In genomic region chr11:113664981-113665710, GRCh38 we compare ENCODE assay signal across 16 cellular contexts. TPM values are rescaled to one million over a fixed set of nuclear protein-coding genes. Genes with fewer than 3 reads are reported as not detected.
DNase-seq lines count a peak whose midpoint lies in the region; ATAC-seq, FAIRE-seq and TF ChIP-seq lines count a peak whose summit lies in the region.
"Had no signal": no experiment of that assay in that cellular context is flagged by ENCODE, and none has a peak within 500 bp of the region (broad histone marks: within the 10 kb centered on the region; RNA-seq: fewer than 3 reads in every experiment).

No MANE protein-coding gene starts in this region.

- H3K27ac ChIP-seq in astrocyte (ENCODE audit: low read depth, low read length), result peak overlapping the region; percentile 91
- H3K27ac ChIP-seq: cardiac muscle cell, gastroesophageal sphincter, testis had no signal

- H3K27me3 ChIP-seq in astrocyte (ENCODE audit: insufficient read depth, low read length), result no peaks in the 10 kb centered on the region
- H3K27me3 ChIP-seq: cardiac muscle cell, gastroesophageal sphincter, testis had no signal

- no peaks in the 10 kb centered on the region for H3K27me3 Mint-ChIP-seq in Calu3 (ENCODE audit: unreplicated experiment)
- H3K27me3 Mint-ChIP-seq in astrocyte (ENCODE audit: low read depth, unreplicated experiment), result no peaks in the 10 kb centered on the region
- H3K27me3 Mint-ChIP-seq in mesothelial cell of epicardium (ENCODE audit: low read depth), result no peaks in the 10 kb centered on the region

- H3K9me3 Mint-ChIP-seq in Calu3 (ENCODE audit: low read depth, unreplicated experiment), result no peaks in the 10 kb centered on the region
- H3K9me3 Mint-ChIP-seq in astrocyte (ENCODE audit: unreplicated experiment), result peaks cover 4% of the 10 kb centered on the region
- H3K9me3 Mint-ChIP-seq in mesothelial cell of epicardium, result peaks cover 15% of the 10 kb centered on the region

- peaks cover 5% of the 10 kb centered on the region for H3K9me3 ChIP-seq in astrocyte (ENCODE audit: insufficient read depth, low read depth, low read length)
- H3K9me3 ChIP-seq: testis had no signal

- H3K36me3 ChIP-seq in astrocyte (ENCODE audit: insufficient read depth, low read length), result no peaks in the 10 kb centered on the region
- H3K36me3 ChIP-seq: cardiac muscle cell, gastroesophageal sphincter had no signal

- H3K27ac Mint-ChIP-seq in Calu3 (ENCODE audit: unreplicated experiment) (peak overlapping the region; percentile 99), astrocyte (ENCODE audit: unreplicated experiment) (no peak overlapping the region), mesothelial cell of epicardium (peak overlapping the region; percentile 93)
- H3K27ac Mint-ChIP-seq: activated naive CD4-positive, alpha-beta T cell treated with anti-CD3 and anti-CD28 coated beads, Interleukin-2, amount 50 U/mL, for 24 hours had no signal

- ATAC-seq in GM21529 (IDR thresholded peaks at IDR 0.05; ENCODE audit: unreplicated experiment) (no peak), GM18520 (IDR thresholded peaks at IDR 0.05; ENCODE audit: unreplicated experiment) (no peak)
- ATAC-seq in activated CD4-positive, CD25-positive, alpha-beta regulatory T cell treated with anti-CD3 and anti-CD28 coated beads, Interleukin-2, amount 50 U/mL, for 24 hours, result no peak
- ATAC-seq: gastroesophageal sphincter, SK-N-SH treated with all-trans-retinoic acid at 6 μM for 48 hours had no signal

- peaks cover 22% of the 10 kb centered on the region for H3K4me1 ChIP-seq in astrocyte (ENCODE audit: insufficient read depth, low read length)
- H3K4me1 ChIP-seq: gastroesophageal sphincter, testis had no signal

- DNase-seq in Calu3 (peak; percentile 60), NCI-H2227 (lab: John Stamatoyannopoulos, UW; ENCODE audit: unreplicated experiment) (peak; percentile 6), astrocyte (ENCODE audit: low read depth) (peak; percentile 29), mesothelial cell of epicardium (ENCODE audit: low spot score in 2 of 2, unreplicated experiment in 2 of 2) (no peak), HuH-7 (ENCODE audit: low spot score) (no peak)
- DNase-seq: DMS79, midbrain, NCI-H2081 treated with DMSO at 0.1 percent for 48 hours, testis had no signal

- peak overlapping the region; percentile 6 for H3K4me3 ChIP-seq in astrocyte (ENCODE audit: insufficient read depth, low read depth, low read length)
- H3K4me3 ChIP-seq: cardiac muscle cell, gastroesophageal sphincter, testis had no signal

- H3K4me3 Mint-ChIP-seq in Calu3 (ENCODE audit: low read depth, unreplicated experiment) (peak overlapping the region; percentile 60), astrocyte (ENCODE audit: unreplicated experiment) (no peak overlapping the region), mesothelial cell of epicardium (peak overlapping the region; percentile 15)
- H3K4me3 Mint-ChIP-seq: activated naive CD4-positive, alpha-beta T cell treated with anti-CD3 and anti-CD28 coated beads, Interleukin-2, amount 50 U/mL, for 24 hours had no signal

- peak overlapping the region; percentile 74 for H3K9ac ChIP-seq in astrocyte (ENCODE audit: low read length)

- H3K4me1 Mint-ChIP-seq in Calu3 (ENCODE audit: low read depth, unreplicated experiment), result peaks cover 47% of the 10 kb centered on the region
- peaks cover 22% of the 10 kb centered on the region for H3K4me1 Mint-ChIP-seq in astrocyte (ENCODE audit: low read depth, unreplicated experiment)
- peaks cover 24% of the 10 kb centered on the region for H3K4me1 Mint-ChIP-seq in mesothelial cell of epicardium
- H3K4me1 Mint-ChIP-seq: activated naive CD4-positive, alpha-beta T cell treated with anti-CD3 and anti-CD28 coated beads, Interleukin-2, amount 50 U/mL, for 24 hours had no signal

- H3K36me3 Mint-ChIP-seq in Calu3 (ENCODE audit: insufficient read depth, unreplicated experiment) (peaks cover 15% of the 10 kb centered on the region), astrocyte (ENCODE audit: low read depth, unreplicated experiment) (no peaks in the 10 kb centered on the region), mesothelial cell of epicardium (peaks cover 11% of the 10 kb centered on the region)
- H3K36me3 Mint-ChIP-seq: activated naive CD4-positive, alpha-beta T cell treated with anti-CD3 and anti-CD28 coated beads, Interleukin-2, amount 50 U/mL, for 24 hours had no signal

- peak overlapping the region; percentile 76 for H3K4me2 ChIP-seq in astrocyte (ENCODE audit: low read length)

- intact Hi-C loops in Calu3 (cut with micrococcal nuclease; ENCODE audit: unreplicated experiment), result loop anchor here (1.0 to 2.0 kb wide), 2 partner anchors 25 to 60 kb away; no protein-coding TSS in a partner anchor

- H4K20me1 ChIP-seq in astrocyte (ENCODE audit: insufficient read depth, low read length), result no peaks in the 10 kb centered on the region

- no peak for TF ChIP-seq CTCF in Calu3 (IDR thresholded peaks at IDR 0.05; ENCODE audit: unreplicated experiment)
- TF ChIP-seq CTCF in astrocyte (IDR thresholded peaks at IDR 0.05; ENCODE audit: insufficient read depth, low read depth, low read length), result no peak
- TF ChIP-seq CTCF in mesothelial cell of epicardium (IDR thresholded peaks at IDR 0.05; ENCODE audit: unreplicated experiment), result no peak

- H3K79me2 ChIP-seq in astrocyte (ENCODE audit: insufficient read depth, low read length), result no peaks in the 10 kb centered on the region

- no peak for FAIRE-seq in astrocyte (lab: Jason Lieb, UNC)

- CTCF ChIA-PET in Calu3 (lab: Charles Lee), result interaction anchor here (1.1 kb wide), 1 partner anchor 112 kb away, joined by 4 read pairs; no protein-coding TSS in a partner anchor

- TSS peak; percentile 75 for BruUV-seq in Calu3 (replicated peaks; lab: Mats Ljungman, UMichigan)

- no peak overlapping the region for H2AFZ ChIP-seq in astrocyte (ENCODE audit: low read depth, low read length)

RNA-seq across cellular contexts. Expression of gene TMPRSS5, which starts 41.0 kb away (rescaled TPM):
- total RNA-seq in Calu3 (2022) (7.4 and 9.6 TPM in 2 replicates), astrocyte (0.34 and 0.38 TPM in 2 replicates), mesothelial cell of epicardium (2.3 to 3.5 TPM (median 2.4 TPM) in 3 replicates)

Comparison
In these comparisons a context has a peak if more than half of its experiments do, and no peak if none do; other contexts are left out.
1. DNase-seq: peak in Calu3 (single experiment), NCI-H2227 (single experiment) and astrocyte (single experiment); none in mesothelial cell of epicardium (0 of 2) and HuH-7 (single experiment).